ENCODE assay signal across 10 cellular contexts in genomic region chrX:6228720-6229119, GRCh38. TPM values are rescaled to one million over a fixed set of nuclear protein-coding genes. Genes with fewer than 3 reads are reported as not detected.
DNase-seq lines count a peak whose midpoint lies in the region; ATAC-seq lines count a peak whose summit lies in the region.
"Had no signal": no experiment of that assay in that cellular context is flagged by ENCODE, and none has a peak within 500 bp of the region (broad histone marks: within the 10 kb centered on the region; RNA-seq: fewer than 3 reads in every experiment).

Gene NLGN4X (minus strand): TSS chrX:6228867. CDS start chrX:6151466, 77,401 bp downstream.

- peak within 1 kb of the TSS in 1 of 3 donors; percentile 48 for H3K4me3 Mint-ChIP-seq in T-cell

- no peak for ATAC-seq in T-cell (replicated peaks in 1 of 4)
- ATAC-seq: activated CD4-positive, CD25-positive, alpha-beta regulatory T cell treated with anti-CD3 and anti-CD28 coated beads, Interleukin-2, amount 50 U/mL, for 24 hours; PC-3 had no signal

- peaks cover 2 to 6% (median 4%) of the 10 kb centered on the region in 3 donors for H3K4me1 Mint-ChIP-seq in T-cell

- H3K27ac ChIP-seq in temporal lobe (ENCODE audit: low read depth, low read length): no peak within 1 kb of the TSS
- H3K27ac ChIP-seq: parathyroid adenoma had no signal

- H3K27ac Mint-ChIP-seq in T-cell: no peak within 1 kb of the TSS

- POLR2A ChIA-PET in T-cell (lab: Charles Lee): no interaction called here

- DNase-seq in NCI-H1105 (lab: John Stamatoyannopoulos, UW) (peak; percentile 9), cerebellum (ENCODE audit: low spot score) (peak; percentile 67), medulla oblongata (ENCODE audit: extremely low spot score) (peak; percentile 50), KG1 (lab: John Stamatoyannopoulos, UW) (no peak), T-cell (no peak)
- no peak for DNase-seq in stimulated activated CD4-positive, alpha-beta T cell treated with anti-CD3 and anti-CD28 coated beads, Interleukin-4, amount 100 ng/mL, for 4 hours
- DNase-seq: PC-3 had no signal

- H3K9me3 Mint-ChIP-seq in T-cell: peaks cover 0 to 5% (median 3%) of the 10 kb centered on the region in 3 donors

- H3K36me3 Mint-ChIP-seq in T-cell: no peaks in the 10 kb centered on the region

- CTCF ChIA-PET in T-cell (lab: Charles Lee): no interaction called here

- H3K27me3 Mint-ChIP-seq in T-cell: peaks cover 25 to 34% of the 10 kb centered on the region in 2 donors

RNA-seq across cellular contexts. Expression of gene NLGN4X, which starts in this region (rescaled TPM):
- total RNA-seq in cerebellum (51.3 TPM), temporal lobe (44.0 TPM), T-cell (under 1 TPM in 3 of 5 donors, not detected in 2; 0.12 to 0.25 (median 0.13) TPM)
- total RNA-seq: PC-3 had no signal

Comparison
In these comparisons a context has a peak if more than half of its experiments do, and no peak if none do; other contexts are left out.
1. RNA of gene NLGN4X (total RNA-seq): 51.3 TPM in cerebellum (single experiment) and 44.0 TPM in temporal lobe (single experiment); 0.12 to 0.25 TPM in T-cell; every median in the first group is over 10 times any median in the second.
2. DNase-seq: peak in NCI-H1105 (single experiment), cerebellum (single experiment) and medulla oblongata (single experiment); none in KG1 (single experiment), stimulated activated CD4-positive, alpha-beta T cell treated with anti-CD3 and anti-CD28 coated beads, Interleukin-4, amount 100 ng/mL, for 4 hours (0 of 2) and T-cell (0 of 34).